In genomic region chr10:101694674-101695403, GRCh38 we compare ENCODE assay signal across 1 cellular context.
TF ChIP-seq lines count a peak whose summit lies in the region.

TSS of gene FBXW4 (minus strand) at chr10:101695170. CDS start at chr10:101695105, 65 bp downstream.

TF ChIP-seq in HepG2, 621 proteins besides CTCF, POLR2A, EP300 and RAD21 (continued from another document and continues in another):
- TF ChIP-seq KIAA2018 (CRISPR knock-in tag; IDR thresholded peaks at IDR 0.05; ENCODE audit: borderline replicate concordance) (no peak), NFKBIZ (CRISPR knock-in tag; IDR thresholded peaks at IDR 0.05) (0 out of 2 replicates have a peak, but pooled peaks have one; percentile 34), NCOA2 (CRISPR knock-in tag; IDR thresholded peaks at IDR 0.05) (peak; percentile 35; the same call in 1 of the 2 replicates), ZNF570 (CRISPR knock-in tag; IDR thresholded peaks at IDR 0.05; ENCODE audit: borderline replicate concordance) (no peak), HNRNPK (IDR thresholded peaks at IDR 0.05; ENCODE audit: low read depth, low read length, poor library complexity, severe bottlenecking) (peak; percentile 99), GATAD1 (CRISPR knock-in tag; IDR thresholded peaks at IDR 0.05) (peak; percentile 10; the same call in 1 of the 2 replicates), ZFP41 (CRISPR knock-in tag; IDR thresholded peaks at IDR 0.05; ENCODE audit: borderline replicate concordance) (0 out of 2 replicates have a peak, but pooled peaks have one; percentile 27), NR1H2 (CRISPR knock-in tag; IDR thresholded peaks at IDR 0.05; ENCODE audit: borderline replicate concordance, low read depth) (peak; percentile 90; the same call in 1 of the 2 replicates), ZNF414 (CRISPR knock-in tag; IDR thresholded peaks at IDR 0.05) (no peak), HDAC6 (IDR thresholded peaks at IDR 0.05; ENCODE audit: low read depth, low read length) (no peak), KDM5B (CRISPR knock-in tag; IDR thresholded peaks at IDR 0.05; ENCODE audit: borderline replicate concordance) (peak; percentile 59; the same call in 1 of the 2 replicates), ZNF724P (CRISPR knock-in tag; IDR thresholded peaks at IDR 0.05; ENCODE audit: borderline replicate concordance) (no peak; the same call in 1 of the 2 replicates), ZNF180 (CRISPR knock-in tag; IDR thresholded peaks at IDR 0.05; ENCODE audit: borderline replicate concordance, low read depth) (no peak), ZNF513 (CRISPR knock-in tag; conservative IDR thresholded peaks at IDR 0.05) (no peak), E2F5 (CRISPR knock-in tag; conservative IDR thresholded peaks at IDR 0.05) (0 out of 2 replicates have a peak, but pooled peaks have one; percentile 36), PATZ1 (CRISPR knock-in tag; IDR thresholded peaks at IDR 0.05) (peak; percentile 31; the same call in 1 of the 2 replicates), SAP130 (CRISPR knock-in tag; IDR thresholded peaks at IDR 0.05; ENCODE audit: low read depth) (peak; percentile 69), PHF20 (CRISPR knock-in tag; IDR thresholded peaks at IDR 0.05) (peak; percentile 26), ZSCAN30 (CRISPR knock-in tag; IDR thresholded peaks at IDR 0.05) (no peak), SKI (IDR thresholded peaks at IDR 0.05; ENCODE audit: partially characterized antibody) (peak; percentile 30), SALL1 (CRISPR knock-in tag; IDR thresholded peaks at IDR 0.05) (peak; percentile 76), MAX (IDR thresholded peaks at IDR 0.05) (peak; percentile 85), IKZF5 (CRISPR knock-in tag; IDR thresholded peaks at IDR 0.05) (no peak; the same call in 1 of the 2 replicates), GLI4 (CRISPR knock-in tag; IDR thresholded peaks at IDR 0.05; ENCODE audit: borderline replicate concordance) (no peak), JUNB (CRISPR knock-in tag; IDR thresholded peaks at IDR 0.05; ENCODE audit: borderline replicate concordance) (no peak; the same call in 1 of the 2 replicates), USF2 (IDR thresholded peaks at IDR 0.05; ENCODE audit: low read depth, low read length) (peak; percentile 44), USF2 (CRISPR knock-in tag; IDR thresholded peaks at IDR 0.05; ENCODE audit: borderline replicate concordance) (peak; percentile 73; the same call in 1 of the 2 replicates), AGO1 (IDR thresholded peaks at IDR 0.05; ENCODE audit: low read depth, low read length, poor library complexity, severe bottlenecking) (peak; percentile 12), NPAS2 (CRISPR knock-in tag; IDR thresholded peaks at IDR 0.05; ENCODE audit: borderline replicate concordance) (0 out of 2 replicates have a peak, but pooled peaks have one; percentile 46), RBFOX2 (IDR thresholded peaks at IDR 0.05; ENCODE audit: low read depth, low read length) (peak; percentile 77), ZNF780A (CRISPR knock-in tag; IDR thresholded peaks at IDR 0.05) (no peak), TGIF2 (CRISPR knock-in tag; IDR thresholded peaks at IDR 0.05) (0 out of 2 replicates have a peak, but pooled peaks have one; percentile 33), ZSCAN12 (CRISPR knock-in tag; IDR thresholded peaks at IDR 0.05) (no peak), MAZ (IDR thresholded peaks at IDR 0.05; ENCODE audit: borderline replicate concordance, low read depth, low read length) (no peak), MAZ (CRISPR knock-in tag; IDR thresholded peaks at IDR 0.05; ENCODE audit: low read depth) (peak; percentile 64), MTF1 (CRISPR knock-in tag; IDR thresholded peaks at IDR 0.05) (no peak), ZHX1 (CRISPR knock-in tag; IDR thresholded peaks at IDR 0.05; ENCODE audit: low read depth) (peak; percentile 82; the same call in 1 of the 2 replicates), EHMT2 (IDR thresholded peaks at IDR 0.05; ENCODE audit: borderline replicate concordance, low read depth, low read length) (no peak), ZNF839 (CRISPR knock-in tag; IDR thresholded peaks at IDR 0.05; ENCODE audit: borderline replicate concordance) (peak; percentile 49), KDM2A (CRISPR knock-in tag; IDR thresholded peaks at IDR 0.05; ENCODE audit: borderline replicate concordance, low read depth) (0 out of 2 replicates have a peak, but pooled peaks have one; percentile 56), ZNF660 (CRISPR knock-in tag; IDR thresholded peaks at IDR 0.05; ENCODE audit: borderline replicate concordance, low read depth) (0 out of 2 replicates have a peak, but pooled peaks have one; percentile 4)
